In the genomic region with DNA sequence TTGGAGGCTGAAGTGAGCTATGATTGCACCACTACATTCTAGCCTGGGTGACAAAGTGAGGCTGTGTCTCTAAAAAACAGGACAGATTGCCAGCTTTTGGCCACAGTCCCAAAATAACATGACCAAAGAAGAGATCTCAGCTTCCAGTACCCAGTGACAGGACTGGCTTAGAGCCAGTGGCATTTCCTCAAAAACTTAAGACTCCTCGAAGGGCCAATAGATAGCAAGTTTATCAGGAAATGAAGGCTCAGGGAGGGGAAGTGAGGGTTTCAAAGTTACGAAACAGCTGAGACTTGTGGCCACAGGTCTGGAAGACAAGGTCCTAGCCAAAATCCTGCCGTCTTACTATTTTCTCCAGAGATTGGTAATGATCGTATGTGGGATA, we compare ENCODE assay signal across 2 cellular contexts.
TF ChIP-seq lines count a peak whose summit lies in the region.

No MANE protein-coding gene starts in this region.

TF ChIP-seq in liver, 16 proteins besides CTCF, POLR2A, EP300 and RAD21:
- TF ChIP-seq FOXA1 (IDR thresholded peaks at IDR 0.05), result no peak
- TF ChIP-seq, protein P1, sequence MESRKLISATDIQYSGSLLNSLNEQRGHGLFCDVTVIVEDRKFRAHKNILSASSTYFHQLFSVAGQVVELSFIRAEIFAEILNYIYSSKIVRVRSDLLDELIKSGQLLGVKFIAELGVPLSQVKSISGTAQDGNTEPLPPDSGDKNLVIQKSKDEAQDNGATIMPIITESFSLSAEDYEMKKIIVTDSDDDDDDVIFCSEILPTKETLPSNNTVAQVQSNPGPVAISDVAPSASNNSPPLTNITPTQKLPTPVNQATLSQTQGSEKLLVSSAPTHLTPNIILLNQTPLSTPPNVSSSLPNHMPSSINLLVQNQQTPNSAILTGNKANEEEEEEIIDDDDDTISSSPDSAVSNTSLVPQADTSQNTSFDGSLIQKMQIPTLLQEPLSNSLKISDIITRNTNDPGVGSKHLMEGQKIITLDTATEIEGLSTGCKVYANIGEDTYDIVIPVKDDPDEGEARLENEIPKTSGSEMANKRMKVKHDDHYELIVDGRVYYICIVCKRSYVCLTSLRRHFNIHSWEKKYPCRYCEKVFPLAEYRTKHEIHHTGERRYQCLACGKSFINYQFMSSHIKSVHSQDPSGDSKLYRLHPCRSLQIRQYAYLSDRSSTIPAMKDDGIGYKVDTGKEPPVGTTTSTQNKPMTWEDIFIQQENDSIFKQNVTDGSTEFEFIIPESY (IDR thresholded peaks at IDR 0.05), result no peak
- TF ChIP-seq FOXA2 (IDR thresholded peaks at IDR 0.05), result no peak
- TF ChIP-seq JUND (IDR thresholded peaks at IDR 0.05), result no peak
- TF ChIP-seq NR2F2 (IDR thresholded peaks at IDR 0.05), result peak; percentile 73
- no peak for TF ChIP-seq RXRA (IDR thresholded peaks at IDR 0.05)

TF ChIP-seq in HepG2, 621 proteins besides CTCF, POLR2A, EP300 and RAD21:
- no peak for TF ChIP-seq ZNF781 (CRISPR knock-in tag; IDR thresholded peaks at IDR 0.05; ENCODE audit: borderline replicate concordance, not compliant biosample characterization)
- no peak for TF ChIP-seq AGO1 (IDR thresholded peaks at IDR 0.05; ENCODE audit: low read depth, low read length, poor library complexity, severe bottlenecking)
- TF ChIP-seq ZGPAT (CRISPR knock-in tag; IDR thresholded peaks at IDR 0.05), result no peak
- TF ChIP-seq CHD2 (IDR thresholded peaks at IDR 0.05; ENCODE audit: low read depth, low read length), result no peak
- TF ChIP-seq NR1H2 (CRISPR knock-in tag; IDR thresholded peaks at IDR 0.05; ENCODE audit: borderline replicate concordance, low read depth), result no peak
- no peak for TF ChIP-seq ZSCAN12 (CRISPR knock-in tag; IDR thresholded peaks at IDR 0.05)
- TF ChIP-seq PAWR (CRISPR knock-in tag; IDR thresholded peaks at IDR 0.05; ENCODE audit: borderline replicate concordance), result no peak
